Comparison of ENCODE assay signal across 12 cellular contexts in the genomic region with DNA sequence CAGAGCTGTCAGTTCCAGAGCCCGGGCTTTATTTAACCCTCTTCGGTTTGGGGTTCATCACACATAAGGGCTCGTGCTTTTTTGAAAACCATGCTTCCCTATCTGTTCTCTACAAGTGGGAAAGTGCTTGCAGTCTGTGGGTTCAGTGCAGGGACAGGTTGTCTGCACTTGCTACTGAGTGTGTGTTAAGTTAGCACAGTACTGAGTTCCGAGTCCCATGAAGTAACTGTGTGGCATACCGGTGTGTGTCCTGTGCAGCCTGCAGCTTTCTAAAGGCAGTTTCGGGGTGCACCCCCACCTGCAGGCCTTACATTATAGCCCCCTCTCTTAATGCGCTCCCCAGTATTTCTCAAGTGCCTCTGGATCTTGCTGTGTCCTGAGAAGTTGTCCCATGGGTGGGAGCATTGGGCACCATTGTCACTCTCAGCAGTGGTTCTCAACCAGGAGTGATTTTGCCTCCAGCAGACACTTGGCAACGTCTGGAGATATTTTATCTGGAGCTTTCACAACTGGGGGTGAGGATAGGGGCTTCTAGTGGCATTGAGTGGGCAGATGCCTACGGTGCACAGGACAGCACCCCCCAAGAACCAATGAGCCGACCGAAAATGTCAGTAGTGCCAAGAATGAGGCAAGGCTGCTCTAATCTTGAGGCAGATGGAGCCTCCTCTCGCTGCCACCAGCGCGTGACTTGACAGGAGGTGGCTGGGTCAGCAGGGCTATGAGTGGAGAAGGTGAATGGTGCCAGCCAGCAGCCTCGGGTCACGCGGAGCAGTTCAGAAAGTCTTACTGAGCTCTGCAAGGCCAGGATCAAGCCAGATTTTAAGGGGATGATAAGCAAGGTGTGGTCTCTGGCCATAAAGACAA.
DNase-seq lines count a peak whose midpoint lies in the region; ATAC-seq and TF ChIP-seq lines count a peak whose summit lies in the region.
"Had no signal": no experiment of that assay in that cellular context is flagged by ENCODE, and none has a peak within 500 bp of the region (broad histone marks: within the 10 kb centered on the region; RNA-seq: fewer than 3 reads in every experiment).

No MANE protein-coding gene starts in this region.

- H3K9me3 ChIP-seq in H9 (ENCODE audit: control insufficient read depth, low read depth, low read length), result no peaks in the 10 kb centered on the region
- H3K9me3 ChIP-seq: gastroesophageal sphincter, left lung had no signal

- no peak overlapping the region for H4K8ac ChIP-seq in H9 (replicated peaks; ENCODE audit: insufficient read length, low read depth, low read length)

- H3K27me3 Mint-ChIP-seq in H9 (ENCODE audit: low read depth), result no peaks in the 10 kb centered on the region
- peaks cover 3% of the 10 kb centered on the region for H3K27me3 Mint-ChIP-seq in activated T-helper 1 cell treated with anti-CD3 and anti-CD28 coated beads, Interleukin-12 subunit alpha, Interleukin-12 subunit beta, Interleukin-2, Interleukin-4 antibody, amounts not matched to agents 30 ng/mL and 10 ng/mL and 1 ng/mL, durations not matched to agents 14 hours and 24 hours and 36 hours (ENCODE audit: insufficient read depth)

- no peak overlapping the region for H2BK5ac ChIP-seq in H9 (ENCODE audit: insufficient read length, low read length)

- H3T11ph ChIP-seq in H9 (ENCODE audit: low read length), result no peak overlapping the region

- H3K4me2 ChIP-seq in H9 (ENCODE audit: insufficient read depth, insufficient read length, low read length), result no peak overlapping the region
- H3K4me2 ChIP-seq: neural progenitor cell had no signal

- no peak overlapping the region for H2BK12ac ChIP-seq in H9 (ENCODE audit: insufficient read length, low read depth, low read length)

- H3K9me3 Mint-ChIP-seq in H9, result no peaks in the 10 kb centered on the region
- no peaks in the 10 kb centered on the region for H3K9me3 Mint-ChIP-seq in activated T-helper 1 cell treated with anti-CD3 and anti-CD28 coated beads, Interleukin-12 subunit alpha, Interleukin-12 subunit beta, Interleukin-2, Interleukin-4 antibody, amounts not matched to agents 30 ng/mL and 10 ng/mL and 1 ng/mL, durations not matched to agents 14 hours and 24 hours and 36 hours
- H3K9me3 Mint-ChIP-seq in stimulated activated effector memory CD8-positive, alpha-beta T cell treated with anti-CD3 and anti-CD28 coated beads, Interleukin-12 subunit alpha, Interleukin-12 subunit beta, amount 100 ng/mL, for 72 hours, result no peaks in the 10 kb centered on the region
- H3K9me3 Mint-ChIP-seq: neural progenitor cell had no signal

- H3K27me3 ChIP-seq in H9 (ENCODE audit: insufficient read depth, low read length), result no peaks in the 10 kb centered on the region
- H3K27me3 ChIP-seq: gastroesophageal sphincter, left lung, neural progenitor cell had no signal

- no peak overlapping the region for H2AK5ac ChIP-seq in H9 (ENCODE audit: insufficient read length, low read length)

- no peak overlapping the region for H3K27ac ChIP-seq in H9 (ENCODE audit: insufficient read length, low read depth, low read length)
- H3K27ac ChIP-seq: left lung, neural progenitor cell had no signal

- no peaks in the 10 kb centered on the region for H3K79me1 ChIP-seq in H9 (ENCODE audit: insufficient read depth, low read depth, low read length, poor library complexity, severe bottlenecking)

- H3K4me3 Mint-ChIP-seq in H9, result no peak overlapping the region
- H3K4me3 Mint-ChIP-seq in activated T-helper 1 cell treated with anti-CD3 and anti-CD28 coated beads, Interleukin-12 subunit alpha, Interleukin-12 subunit beta, Interleukin-2, Interleukin-4 antibody, amounts not matched to agents 30 ng/mL and 10 ng/mL and 1 ng/mL, durations not matched to agents 14 hours and 24 hours and 36 hours, result no peak overlapping the region
- no peak overlapping the region for H3K4me3 Mint-ChIP-seq in stimulated activated effector memory CD8-positive, alpha-beta T cell treated with anti-CD3 and anti-CD28 coated beads, Interleukin-12 subunit alpha, Interleukin-12 subunit beta, amount 100 ng/mL, for 72 hours
- H3K4me3 Mint-ChIP-seq: neural progenitor cell had no signal

- H3K4ac ChIP-seq in H9 (ENCODE audit: low read depth, low read length), result no peak overlapping the region

- no peak overlapping the region for H4K91ac ChIP-seq in H9 (ENCODE audit: insufficient read length, low read depth, low read length)

- H3K23me2 ChIP-seq in H9 (ENCODE audit: insufficient read length, low read depth, low read length, poor library complexity, severe bottlenecking), result no peaks in the 10 kb centered on the region

- H3K27ac Mint-ChIP-seq in H9, result no peak overlapping the region
- H3K27ac Mint-ChIP-seq in activated T-helper 1 cell treated with anti-CD3 and anti-CD28 coated beads, Interleukin-12 subunit alpha, Interleukin-12 subunit beta, Interleukin-2, Interleukin-4 antibody, amounts not matched to agents 30 ng/mL and 10 ng/mL and 1 ng/mL, durations not matched to agents 14 hours and 24 hours and 36 hours, result peak overlapping the region; percentile 35
- peak overlapping the region; percentile 38 for H3K27ac Mint-ChIP-seq in stimulated activated effector memory CD8-positive, alpha-beta T cell treated with anti-CD3 and anti-CD28 coated beads, Interleukin-12 subunit alpha, Interleukin-12 subunit beta, amount 100 ng/mL, for 72 hours
- H3K27ac Mint-ChIP-seq: neural progenitor cell had no signal

- no peak overlapping the region for H3K18ac ChIP-seq in H9 (ENCODE audit: insufficient read length, low read depth, low read length)

- H3K14ac ChIP-seq in H9 (ENCODE audit: insufficient read depth, low read length), result no peak overlapping the region

- H2AFZ ChIP-seq in H9 (ENCODE audit: low read length), result no peak overlapping the region
- H2AFZ ChIP-seq: neural progenitor cell had no signal

- no peak overlapping the region for H3K56ac ChIP-seq in H9 (ENCODE audit: insufficient read length, low read depth, low read length)

- TF ChIP-seq CTCF in H9 (conservative IDR thresholded peaks at IDR 0.05), result no peak

- H2BK15ac ChIP-seq in H9 (ENCODE audit: low read depth, low read length), result no peak overlapping the region

- H2BK120ac ChIP-seq in H9 (ENCODE audit: low read depth, low read length, poor library complexity, severe bottlenecking), result no peak overlapping the region

- intact Hi-C loops in activated T-helper 1 cell treated with anti-CD3 and anti-CD28 coated beads, Interleukin-12 subunit alpha, Interleukin-12 subunit beta, Interleukin-2, Interleukin-4 antibody, amounts not matched to agents 30 ng/mL and 10 ng/mL and 1 ng/mL, durations not matched to agents 14 hours and 24 hours and 36 hours (cut with micrococcal nuclease), result no loop called here
- intact Hi-C loops in left ventricle myocardium superior (cut with micrococcal nuclease), result no loop called here

- no peak overlapping the region for H3K23ac ChIP-seq in H9 (ENCODE audit: insufficient read length, low read depth, low read length)

- DNase-seq in H9 (peak; percentile 18), left ventricle myocardium superior (peak; percentile 65), SIG-M5 treated with dmso at 0.1 percent for 504 hours (lab: John Stamatoyannopoulos, UW; ENCODE audit: unreplicated experiment) (no peak), activated gamma-delta T cell (lab: John Stamatoyannopoulos, UW) (no peak), GDM1 (lab: John Stamatoyannopoulos, UW) (no peak), T1000 (lab: John Stamatoyannopoulos, UW) (no peak)
- DNase-seq in activated T-helper 1 cell treated with anti-CD3 and anti-CD28 coated beads, Interleukin-12 subunit alpha, Interleukin-12 subunit beta, Interleukin-2, Interleukin-4 antibody, amounts not matched to agents 30 ng/mL and 10 ng/mL and 1 ng/mL, durations not matched to agents 14 hours and 24 hours and 36 hours (ENCODE audit: low spot score), result no peak
- no peak for DNase-seq in stimulated activated effector memory CD8-positive, alpha-beta T cell treated with anti-CD3 and anti-CD28 coated beads, Interleukin-12 subunit alpha, Interleukin-12 subunit beta, amount 100 ng/mL, for 72 hours (ENCODE audit: low spot score in 2 of 2)
- DNase-seq: activated CD4-positive, alpha-beta T cell treated with anti-CD3 and anti-CD28 coated beads, Interleukin-2, amount 50 U/mL, for 1 hour had no signal

- no peaks in the 10 kb centered on the region for H3K79me2 ChIP-seq in H9 (ENCODE audit: insufficient read depth, low read length)

- H3K36me3 Mint-ChIP-seq in H9 (ENCODE audit: insufficient read depth in 1 of 3, low read depth in 3 of 3), result peaks cover 0 to 3% (median 0%) of the 10 kb centered on the region in 3 experiments; a peak in 4 of 7 replicates
- H3K36me3 Mint-ChIP-seq in activated T-helper 1 cell treated with anti-CD3 and anti-CD28 coated beads, Interleukin-12 subunit alpha, Interleukin-12 subunit beta, Interleukin-2, Interleukin-4 antibody, amounts not matched to agents 30 ng/mL and 10 ng/mL and 1 ng/mL, durations not matched to agents 14 hours and 24 hours and 36 hours (ENCODE audit: low read depth), result peaks cover 4% of the 10 kb centered on the region
- H3K36me3 Mint-ChIP-seq in stimulated activated effector memory CD8-positive, alpha-beta T cell treated with anti-CD3 and anti-CD28 coated beads, Interleukin-12 subunit alpha, Interleukin-12 subunit beta, amount 100 ng/mL, for 72 hours, result no peaks in the 10 kb centered on the region

- ATAC-seq in left ventricle myocardium superior, result peak; percentile 70
- no peak for ATAC-seq in stimulated activated effector memory CD8-positive, alpha-beta T cell treated with anti-CD3 and anti-CD28 coated beads, Interleukin-12 subunit alpha, Interleukin-12 subunit beta, amount 100 ng/mL, for 72 hours
- ATAC-seq: left lung had no signal

- no peak overlapping the region for H3K9ac ChIP-seq in H9 (ENCODE audit: extremely low read depth, insufficient read length, low read length)
- H3K9ac ChIP-seq: neural progenitor cell had no signal

- no peaks in the 10 kb centered on the region for H3K4me1 ChIP-seq in H9 (ENCODE audit: insufficient read depth, low read length)
- H3K4me1 ChIP-seq: left lung, neural progenitor cell had no signal

- no peak overlapping the region for H4K5ac ChIP-seq in H9 (ENCODE audit: insufficient read length, low read depth, low read length)

- no peaks in the 10 kb centered on the region for H4K20me1 ChIP-seq in H9 (ENCODE audit: control insufficient read depth, insufficient read depth, insufficient read length)

- H3K4me1 Mint-ChIP-seq in H9, result peaks cover 0 to 12% of the 10 kb centered on the region in 2 experiments; a peak in 2 of 4 replicates
- peaks cover 45% of the 10 kb centered on the region for H3K4me1 Mint-ChIP-seq in activated T-helper 1 cell treated with anti-CD3 and anti-CD28 coated beads, Interleukin-12 subunit alpha, Interleukin-12 subunit beta, Interleukin-2, Interleukin-4 antibody, amounts not matched to agents 30 ng/mL and 10 ng/mL and 1 ng/mL, durations not matched to agents 14 hours and 24 hours and 36 hours (ENCODE audit: low read depth)
- H3K4me1 Mint-ChIP-seq in stimulated activated effector memory CD8-positive, alpha-beta T cell treated with anti-CD3 and anti-CD28 coated beads, Interleukin-12 subunit alpha, Interleukin-12 subunit beta, amount 100 ng/mL, for 72 hours, result peaks cover 67% of the 10 kb centered on the region

- WGBS in H9 (ENCODE audit: extremely low coverage, insufficient read length, low lambda C conversion rate), result no CpG with 5 or more reads among the region's 17 CpGs

- no peak overlapping the region for H2BK20ac ChIP-seq in H9 (ENCODE audit: low read depth, low read length, poor library complexity, severe bottlenecking)

Comparison
In these comparisons a context has a peak if more than half of its experiments do, and no peak if none do; other contexts are left out.
1. DNase-seq: peak in H9 (single experiment) and left ventricle myocardium superior (single experiment); none in activated T-helper 1 cell treated with anti-CD3 and anti-CD28 coated beads, Interleukin-12 subunit alpha, Interleukin-12 subunit beta, Interleukin-2, Interleukin-4 antibody, amounts not matched to agents 30 ng/mL and 10 ng/mL and 1 ng/mL, durations not matched to agents 14 hours and 24 hours and 36 hours (single experiment), stimulated activated effector memory CD8-positive, alpha-beta T cell treated with anti-CD3 and anti-CD28 coated beads, Interleukin-12 subunit alpha, Interleukin-12 subunit beta, amount 100 ng/mL, for 72 hours (0 of 2), SIG-M5 treated with dmso at 0.1 percent for 504 hours (single experiment), activated gamma-delta T cell (single experiment), GDM1 (single experiment) and T1000 (single experiment).
2. H3K27ac Mint-ChIP-seq: peak in activated T-helper 1 cell treated with anti-CD3 and anti-CD28 coated beads, Interleukin-12 subunit alpha, Interleukin-12 subunit beta, Interleukin-2, Interleukin-4 antibody, amounts not matched to agents 30 ng/mL and 10 ng/mL and 1 ng/mL, durations not matched to agents 14 hours and 24 hours and 36 hours (single experiment) and stimulated activated effector memory CD8-positive, alpha-beta T cell treated with anti-CD3 and anti-CD28 coated beads, Interleukin-12 subunit alpha, Interleukin-12 subunit beta, amount 100 ng/mL, for 72 hours (single experiment); none in H9 (0 of 3).